Comparison of ENCODE assay signal across 24 cellular contexts in genomic region chr17:79981661-79982101, GRCh38. TPM values are rescaled to one million over a fixed set of nuclear protein-coding genes. Genes with fewer than 3 reads are reported as not detected.
A peak's percentile ranks its signal among the peaks of the same experiment; 100 is the strongest.
DNase-seq lines count a peak whose midpoint lies in the region; ATAC-seq and TF ChIP-seq lines count a peak whose summit lies in the region.
"Had no signal": no experiment of that assay in that cellular context is flagged by ENCODE, and none has a peak within 500 bp of the region (broad histone marks: within the 10 kb centered on the region; RNA-seq: fewer than 3 reads in every experiment).

No MANE protein-coding gene starts in this region.

- DNase-seq in Peyer's patch = peak in 2 of 3 donors; percentile 32 to 33
- DNase-seq in amniotic epithelial cell (ENCODE audit: low read depth) = peak; percentile 65
- peak; percentile 36 for DNase-seq in left lobe of liver (ENCODE audit: low spot score)
- peak; percentile 40 for DNase-seq in sciatic nerve (ENCODE audit: low spot score)
- DNase-seq in osteoblast (ENCODE audit: insufficient read length, low spot score, missing footprints) = no peak
- DNase-seq in NCI-H510A (lab: John Stamatoyannopoulos, UW) = no peak
- DNase-seq: activated CD4-positive, alpha-beta T cell treated with anti-CD3 and anti-CD28 coated beads for 4 hours; cortex of kidney; DMS153; KG1; MV-4-11; NCI-H1694 treated with DMSO at 0.1 percent for 48 hours; NCI-H774; SHP77; stimulated activated CD4-positive, alpha-beta T cell treated with anti-CD3 and anti-CD28 coated beads, Interleukin-2, amount 100 ng/mL, for 48 hours; stimulated activated naive CD4-positive, alpha-beta T cell treated with Interleukin-2 at 50 U/mL for 16 hours; T-cell had no signal

- H3K4me3 ChIP-seq in Peyer's patch (no peak overlapping the region), osteoblast (ENCODE audit: insufficient read depth, low read length) (no peak overlapping the region)
- H3K4me3 ChIP-seq: smooth muscle cell, tibial artery had no signal

- H3K4me1 ChIP-seq in Peyer's patch (peaks cover 0 to 14% (median 2%) of the 10 kb centered on the region in 4 donors), osteoblast (ENCODE audit: insufficient read depth, low read length) (peaks cover 8% of the 10 kb centered on the region)
- H3K4me1 ChIP-seq: parathyroid adenoma, tibial artery had no signal

- no peak for ATAC-seq in left lobe of liver
- no peak for ATAC-seq in sciatic nerve
- ATAC-seq in HG02571 (IDR thresholded peaks at IDR 0.05; ENCODE audit: unreplicated experiment) = no peak
- no peak for ATAC-seq in GM19328 (IDR thresholded peaks at IDR 0.05; ENCODE audit: unreplicated experiment)
- ATAC-seq: CD8-positive, alpha-beta T cell; natural killer cell treated with Interleukin-12 subunit alpha and Interleukin-12 subunit beta and Interleukin-15 and Interleukin-18, amount 100 ng/mL, for 72 hours; T-cell had no signal

- no peaks in the 10 kb centered on the region for H3K9me3 ChIP-seq in Peyer's patch
- H3K9me3 ChIP-seq in osteoblast (ENCODE audit: low read depth, low read length) = no peaks in the 10 kb centered on the region
- H3K9me3 ChIP-seq: tibial artery had no signal

- H3K27ac ChIP-seq in Peyer's patch (peak overlapping the region in 1 of 4 donors; percentile 1), osteoblast (ENCODE audit: low read depth, low read length) (no peak overlapping the region)
- H3K27ac ChIP-seq: parathyroid adenoma, tibial artery had no signal

- H3K4me2 ChIP-seq in osteoblast (ENCODE audit: insufficient read depth, low read length) = no peak overlapping the region
- H3K4me2 ChIP-seq: smooth muscle cell had no signal

- H3K27me3 ChIP-seq in Peyer's patch (no peaks in the 10 kb centered on the region), osteoblast (ENCODE audit: insufficient read depth, low read length) (no peaks in the 10 kb centered on the region)
- H3K27me3 ChIP-seq: tibial artery had no signal

- H4K20me1 ChIP-seq in osteoblast (ENCODE audit: insufficient read depth, low read length) = peaks cover 32% of the 10 kb centered on the region

- TF ChIP-seq CTCF in Peyer's patch (IDR thresholded peaks at IDR 0.05) (no peak), osteoblast (IDR thresholded peaks at IDR 0.05; ENCODE audit: extremely low read depth, low read depth, low read length) (no peak)

- intact Hi-C loops in sciatic nerve (cut with DNase I) = loop anchor here (10.0 kb wide), 1 partner anchor 137 kb away; no protein-coding TSS in a partner anchor

- no peaks in the 10 kb centered on the region for H3K79me2 ChIP-seq in osteoblast (ENCODE audit: insufficient read depth, low read length)

- H2AFZ ChIP-seq in osteoblast (ENCODE audit: low read length) = no peak overlapping the region
- H2AFZ ChIP-seq: parathyroid adenoma had no signal

- no peak for TF ChIP-seq POLR2A in Peyer's patch (IDR thresholded peaks at IDR 0.05)

- no peaks in the 10 kb centered on the region for H3K36me3 ChIP-seq in Peyer's patch
- no peaks in the 10 kb centered on the region for H3K36me3 ChIP-seq in osteoblast (ENCODE audit: insufficient read depth, low read length)

RNA-seq across cellular contexts. Expression of gene TBC1D16, which starts 54.0 kb away (rescaled TPM):
- 10 to 100 TPM; 11.9 to 29.7 (median 22.2) TPM for total RNA-seq in Peyer's patch
- total RNA-seq in left lobe of liver = 16.4 TPM
- 46.9 TPM for total RNA-seq in sciatic nerve
- 63.1 and 68.8 TPM in 2 replicates for total RNA-seq in osteoblast

RNA-seq across cellular contexts. Expression of gene CCDC40, which starts 54.8 kb away (rescaled TPM):
- total RNA-seq in Peyer's patch (10 to 100 TPM in 2 of 4 donors, 1 to 10 TPM in 2; 2.8 to 54.5 (median 7.8) TPM), left lobe of liver (6.8 TPM), sciatic nerve (12.6 TPM), osteoblast (8.3 and 11.8 TPM in 2 replicates)

Comparison
In these comparisons a context has a peak if more than half of its experiments do, and no peak if none do; other contexts are left out.
1. DNase-seq: peak in Peyer's patch (2 of 3), amniotic epithelial cell (single experiment), left lobe of liver (single experiment) and sciatic nerve (single experiment); none in osteoblast (single experiment) and NCI-H510A (single experiment).